10 cellular contexts compared by ENCODE assay signal in the genomic region with DNA sequence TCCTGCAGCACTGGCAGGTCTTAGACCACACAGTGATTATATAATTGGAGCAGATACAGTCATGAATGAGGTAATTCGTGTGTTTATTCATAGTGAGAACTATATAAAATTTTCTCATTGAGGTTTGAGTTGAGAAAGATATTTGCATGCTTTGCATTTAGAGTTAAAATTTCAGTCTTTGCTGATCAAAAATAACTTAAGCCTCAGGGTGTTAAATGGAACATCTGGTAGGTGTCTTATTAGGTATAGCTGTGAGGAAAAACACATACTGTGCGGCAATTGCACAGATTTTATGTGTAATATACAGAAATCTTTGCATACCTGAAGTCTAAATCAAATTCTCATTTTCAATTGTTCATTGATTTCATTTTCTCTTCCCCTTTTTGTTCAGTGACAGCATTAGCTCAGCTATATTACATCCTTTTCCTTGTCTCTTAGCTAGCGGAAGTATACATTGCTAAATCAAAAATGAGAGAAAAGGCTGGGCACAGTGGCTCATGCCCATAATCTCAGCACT. TPM values are rescaled to one million over a fixed set of nuclear protein-coding genes. Genes with fewer than 3 reads are reported as not detected.
DNase-seq lines count a peak whose midpoint lies in the region; ATAC-seq and TF ChIP-seq lines count a peak whose summit lies in the region.
"Had no signal": no experiment of that assay in that cellular context is flagged by ENCODE, and none has a peak within 500 bp of the region (broad histone marks: within the 10 kb centered on the region; RNA-seq: fewer than 3 reads in every experiment).

No MANE protein-coding gene starts in this region.

- ATAC-seq in HG02759 (IDR thresholded peaks at IDR 0.05; ENCODE audit: unreplicated experiment) (peak; percentile 81), HG03558 (IDR thresholded peaks at IDR 0.05; ENCODE audit: extremely low read depth, unreplicated experiment) (peak; percentile 75), heart right ventricle (no peak)

- no peaks in the 10 kb centered on the region for H3K27me3 Mint-ChIP-seq in activated naive CD8-positive, alpha-beta T cell
- H3K27me3 Mint-ChIP-seq in activated naive CD8-positive, alpha-beta T cell treated with anti-CD3 and anti-CD28 coated beads for 36 hours: no peaks in the 10 kb centered on the region
- no peaks in the 10 kb centered on the region for H3K27me3 Mint-ChIP-seq in activated naive CD4-positive, alpha-beta T cell treated with anti-CD3 and anti-CD28 coated beads, Interleukin-2, amount 10 ng/mL, durations not matched to agents 7 days and 5 days

- TF ChIP-seq CTCF in esophagus muscularis mucosa (IDR thresholded peaks at IDR 0.05) (no peak), tibial nerve (IDR thresholded peaks at IDR 0.05) (no peak), heart right ventricle (IDR thresholded peaks at IDR 0.05) (no peak)

- H3K4me1 ChIP-seq in esophagus muscularis mucosa: peaks cover 0 to 4% (median 0%) of the 10 kb centered on the region in 4 donors
- no peaks in the 10 kb centered on the region for H3K4me1 ChIP-seq in tibial nerve
- peaks cover 0 to 16% (median 0%) of the 10 kb centered on the region in 9 donors for H3K4me1 ChIP-seq in heart right ventricle

- TF ChIP-seq EP300 in esophagus muscularis mucosa (IDR thresholded peaks at IDR 0.05) (no peak), tibial nerve (IDR thresholded peaks at IDR 0.05) (no peak)

- WGBS in esophagus muscularis mucosa: 85% methylated on average over 3 of the region's 3 CpGs
- 90 to 92% methylated on average over 3 of the region's 3 CpGs for WGBS in tibial nerve, 2 donors
- 93% methylated on average over 3 of the region's 3 CpGs for WGBS in heart right ventricle, 2 donors

- H3K27ac Mint-ChIP-seq in activated naive CD8-positive, alpha-beta T cell: peak overlapping the region; percentile 18
- H3K27ac Mint-ChIP-seq in activated naive CD8-positive, alpha-beta T cell treated with anti-CD3 and anti-CD28 coated beads for 36 hours: no peak overlapping the region
- H3K27ac Mint-ChIP-seq in activated naive CD4-positive, alpha-beta T cell treated with anti-CD3 and anti-CD28 coated beads, Interleukin-2, amount 10 ng/mL, durations not matched to agents 7 days and 5 days: no peak overlapping the region

- peaks cover 10% of the 10 kb centered on the region for H3K36me3 Mint-ChIP-seq in activated naive CD8-positive, alpha-beta T cell
- peaks cover 38% of the 10 kb centered on the region for H3K36me3 Mint-ChIP-seq in activated naive CD8-positive, alpha-beta T cell treated with anti-CD3 and anti-CD28 coated beads for 36 hours
- H3K36me3 Mint-ChIP-seq in activated naive CD4-positive, alpha-beta T cell treated with anti-CD3 and anti-CD28 coated beads, Interleukin-2, amount 10 ng/mL, durations not matched to agents 7 days and 5 days: peaks cover 47% of the 10 kb centered on the region

- no peaks in the 10 kb centered on the region for H3K9me3 Mint-ChIP-seq in activated naive CD8-positive, alpha-beta T cell (ENCODE audit: low read depth)
- H3K9me3 Mint-ChIP-seq in activated naive CD8-positive, alpha-beta T cell treated with anti-CD3 and anti-CD28 coated beads for 36 hours: no peaks in the 10 kb centered on the region
- H3K9me3 Mint-ChIP-seq in activated naive CD4-positive, alpha-beta T cell treated with anti-CD3 and anti-CD28 coated beads, Interleukin-2, amount 10 ng/mL, durations not matched to agents 7 days and 5 days: no peaks in the 10 kb centered on the region

- no peak overlapping the region for H3K27ac ChIP-seq in esophagus muscularis mucosa (replicated peaks in 1 of 4)
- H3K27ac ChIP-seq in tibial nerve: no peak overlapping the region
- no peak overlapping the region for H3K27ac ChIP-seq in heart right ventricle
- H3K27ac ChIP-seq: KMS-11 had no signal

- CTCF ChIA-PET in activated naive CD4-positive, alpha-beta T cell treated with anti-CD3 and anti-CD28 coated beads, Interleukin-2, amount 10 ng/mL, durations not matched to agents 7 days and 5 days (lab: Charles Lee): no interaction called here

- peaks cover 18% of the 10 kb centered on the region for H3K4me1 Mint-ChIP-seq in activated naive CD8-positive, alpha-beta T cell (ENCODE audit: low read depth)
- H3K4me1 Mint-ChIP-seq in activated naive CD8-positive, alpha-beta T cell treated with anti-CD3 and anti-CD28 coated beads for 36 hours: peaks cover 7% of the 10 kb centered on the region
- H3K4me1 Mint-ChIP-seq in activated naive CD4-positive, alpha-beta T cell treated with anti-CD3 and anti-CD28 coated beads, Interleukin-2, amount 10 ng/mL, durations not matched to agents 7 days and 5 days: no peaks in the 10 kb centered on the region

- no peak for DNase-seq in activated naive CD8-positive, alpha-beta T cell treated with anti-CD3 and anti-CD28 coated beads for 36 hours
- DNase-seq in activated naive CD4-positive, alpha-beta T cell treated with anti-CD3 and anti-CD28 coated beads, Interleukin-2, amount 10 ng/mL, durations not matched to agents 7 days and 5 days: no peak
- no peak for DNase-seq in esophagus muscularis mucosa (ENCODE audit: extremely low spot score)
- no peak for DNase-seq in tibial nerve (ENCODE audit: low spot score in 2 of 2)
- no peak for DNase-seq in heart right ventricle
- DNase-seq: NK-92 treated with Interleukin-12 subunit alpha and Interleukin-12 subunit beta, amount 100 ng/mL, for 24 hours had no signal

- TF ChIP-seq POLR2A in esophagus muscularis mucosa (IDR thresholded peaks at IDR 0.05; ENCODE audit: low read depth) (no peak), tibial nerve (IDR thresholded peaks at IDR 0.05) (no peak)

- H3K9me3 ChIP-seq in esophagus muscularis mucosa (no peaks in the 10 kb centered on the region), tibial nerve (no peaks in the 10 kb centered on the region), heart right ventricle (no peaks in the 10 kb centered on the region)

- intact Hi-C loops in esophagus muscularis mucosa (cut with DNase I): no loop called here
- intact Hi-C loops in heart right ventricle (cut with DNase I): no loop called here

- no peak overlapping the region for H3K4me3 Mint-ChIP-seq in activated naive CD8-positive, alpha-beta T cell
- no peak overlapping the region for H3K4me3 Mint-ChIP-seq in activated naive CD8-positive, alpha-beta T cell treated with anti-CD3 and anti-CD28 coated beads for 36 hours
- H3K4me3 Mint-ChIP-seq in activated naive CD4-positive, alpha-beta T cell treated with anti-CD3 and anti-CD28 coated beads, Interleukin-2, amount 10 ng/mL, durations not matched to agents 7 days and 5 days: no peak overlapping the region

- H3K27me3 ChIP-seq in esophagus muscularis mucosa (no peaks in the 10 kb centered on the region), tibial nerve (no peaks in the 10 kb centered on the region), heart right ventricle (no peaks in the 10 kb centered on the region)

- H3K36me3 ChIP-seq in esophagus muscularis mucosa (peaks cover 26 to 60% (median 56%) of the 10 kb centered on the region in 4 donors), tibial nerve (peaks cover 0 to 52% (median 0%) of the 10 kb centered on the region in 3 donors), heart right ventricle (peaks cover 0 to 76% (median 62%) of the 10 kb centered on the region in 9 donors)

- H3K4me3 ChIP-seq in esophagus muscularis mucosa (no peak overlapping the region), tibial nerve (no peak overlapping the region), heart right ventricle (no peak overlapping the region)

RNA-seq across cellular contexts. Expression of gene GORASP2, which starts 21.2 kb away (rescaled TPM):
- 10 to 100 TPM; 84.5 to 95.0 TPM for total RNA-seq in activated naive CD8-positive, alpha-beta T cell treated with anti-CD3 and anti-CD28 coated beads for 36 hours
- total RNA-seq in esophagus muscularis mucosa: 10 to 100 TPM; 32.6 to 54.0 (median 42.1) TPM
- 10 to 100 TPM; 22.2 to 35.4 (median 27.4) TPM for total RNA-seq in tibial nerve
- total RNA-seq in heart right ventricle: 10 to 100 TPM; 54.2 to 74.1 (median 62.1) TPM
- 10 to 100 TPM; 15.4 to 56.2 TPM for polyA plus RNA-seq in heart right ventricle

Comparison
In these comparisons a context has a peak if more than half of its experiments do, and no peak if none do; other contexts are left out.
1. ATAC-seq: peak in HG02759 (single experiment) and HG03558 (single experiment); none in heart right ventricle (0 of 8).